In the genomic region with DNA sequence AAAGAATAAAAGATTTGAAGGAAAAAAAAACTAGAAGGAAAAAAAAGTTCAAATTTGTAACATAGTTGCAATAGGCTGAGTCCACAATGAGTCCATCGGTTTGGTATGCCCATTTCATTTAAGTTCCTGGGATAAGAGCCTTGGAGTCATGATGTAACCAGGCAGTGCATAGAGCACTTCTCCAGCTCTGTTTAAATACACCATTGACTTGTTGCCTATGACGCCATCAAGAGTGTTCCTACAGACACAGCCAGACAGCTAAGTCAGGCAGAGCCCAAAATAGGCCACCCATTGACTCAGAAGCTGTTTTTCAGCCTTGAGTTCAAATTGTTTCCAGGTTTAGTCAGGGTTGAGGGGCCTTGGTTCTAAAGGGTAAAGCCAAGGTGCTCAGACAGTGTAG, we compare ENCODE assay signal across 9 cellular contexts. TPM values are rescaled to one million over a fixed set of nuclear protein-coding genes. Genes with fewer than 3 reads are reported as not detected.
DNase-seq lines count a peak whose midpoint lies in the region; ATAC-seq and TF ChIP-seq lines count a peak whose summit lies in the region.
"Had no signal": no experiment of that assay in that cellular context is flagged by ENCODE, and none has a peak within 500 bp of the region (broad histone marks: within the 10 kb centered on the region; RNA-seq: fewer than 3 reads in every experiment).

No MANE protein-coding gene starts in this region.

- no peak overlapping the region for H3K27ac Mint-ChIP-seq in naive thymus-derived CD4-positive, alpha-beta T cell

- peaks cover 0 to 4% (median 0%) of the 10 kb centered on the region in 5 donors for H3K27me3 Mint-ChIP-seq in naive thymus-derived CD4-positive, alpha-beta T cell

- WGBS in right cardiac atrium: 54% methylated on average over 2 of the region's 2 CpGs

- H3K4me1 Mint-ChIP-seq in naive thymus-derived CD4-positive, alpha-beta T cell: peaks cover 0 to 5% (median under 1%) of the 10 kb centered on the region in 7 donors

- H3K9me3 Mint-ChIP-seq in naive thymus-derived CD4-positive, alpha-beta T cell: peaks cover 0 to 18% (median 4%) of the 10 kb centered on the region in 11 donors

- H3K36me3 Mint-ChIP-seq in naive thymus-derived CD4-positive, alpha-beta T cell: no peaks in the 10 kb centered on the region

- H3K27me3 ChIP-seq in adipocyte (replicated peaks; ENCODE audit: control insufficient read depth, insufficient read depth, low read length) (no peaks in the 10 kb centered on the region), right cardiac atrium (ENCODE audit: control insufficient read depth, insufficient read depth) (no peaks in the 10 kb centered on the region), thoracic aorta (replicated peaks; ENCODE audit: insufficient read depth) (no peaks in the 10 kb centered on the region)
- no peaks in the 10 kb centered on the region for H3K27me3 ChIP-seq in naive thymus-derived CD4-positive, alpha-beta T cell (ENCODE audit: control insufficient read depth in 2 of 2, insufficient read depth in 2 of 2, low read length in 2 of 2)

- CTCF ChIA-PET in HEK293 (lab: Yijun Ruan, JAX): interaction anchor here (0.6 to 1.7 kb wide), 6 partner anchors 15 to 139 kb away, joined by 3 to 6 read pairs (median 3); no protein-coding TSS in a partner anchor
- CTCF ChIA-PET in naive thymus-derived CD4-positive, alpha-beta T cell (lab: Charles Lee): no interaction called here

- H3K36me3 ChIP-seq in HEK293 (ENCODE audit: control insufficient read depth in 2 of 2, insufficient read depth in 1 of 2, low read length in 2 of 2) (no peaks in the 10 kb centered on the region), adipocyte (ENCODE audit: control insufficient read depth, insufficient read depth, low read length, severe bottlenecking) (peaks cover 15% of the 10 kb centered on the region), thoracic aorta (no peaks in the 10 kb centered on the region)
- no peaks in the 10 kb centered on the region for H3K36me3 ChIP-seq in naive thymus-derived CD4-positive, alpha-beta T cell (ENCODE audit: control insufficient read depth in 2 of 3, insufficient read depth in 3 of 3, low read length in 3 of 3)

- H3K9me3 ChIP-seq in HEK293 (ENCODE audit: control insufficient read depth, insufficient read depth, low read depth, low read length) (no peaks in the 10 kb centered on the region), adipocyte (ENCODE audit: control insufficient read depth, low read length) (peaks cover 8% of the 10 kb centered on the region), right cardiac atrium (ENCODE audit: control insufficient read depth, low read length) (no peaks in the 10 kb centered on the region), thoracic aorta (peaks cover 3% of the 10 kb centered on the region)
- no peaks in the 10 kb centered on the region for H3K9me3 ChIP-seq in naive thymus-derived CD4-positive, alpha-beta T cell (ENCODE audit: control insufficient read depth in 2 of 3, low read length in 3 of 3)

- ATAC-seq in right cardiac atrium (peak; percentile 46 to 77), thoracic aorta (ENCODE audit: insufficient number of reproducible peaks, low FRiP score, low read depth) (peak; percentile 96), GM21825 (IDR thresholded peaks at IDR 0.05; ENCODE audit: unreplicated experiment) (no peak)
- no peak for ATAC-seq in naive thymus-derived CD4-positive, alpha-beta T cell

- H3K27ac ChIP-seq in HEK293 (ENCODE audit: extremely low read depth, low read depth, low read length): no peak overlapping the region
- peak overlapping the region; percentile 17 for H3K27ac ChIP-seq in right cardiac atrium (ENCODE audit: low read length)
- peak overlapping the region in 1 of 2 donors; percentile 74 for H3K27ac ChIP-seq in thoracic aorta
- H3K27ac ChIP-seq in naive thymus-derived CD4-positive, alpha-beta T cell (ENCODE audit: low read depth, low read length): no peak overlapping the region

- H3K4me3 ChIP-seq in HEK293 (ENCODE audit: low read depth, low read length) (no peak overlapping the region), adipocyte (ENCODE audit: low read length) (peak overlapping the region; percentile 15), right cardiac atrium (ENCODE audit: low read length) (no peak overlapping the region), thoracic aorta (no peak overlapping the region)
- H3K4me3 ChIP-seq in naive thymus-derived CD4-positive, alpha-beta T cell (ENCODE audit: low read length): no peak overlapping the region

- POLR2A ChIA-PET in HEK293 (lab: Yijun Ruan, JAX): no interaction called here
- POLR2A ChIA-PET in naive thymus-derived CD4-positive, alpha-beta T cell (lab: Charles Lee): no interaction called here

- DNase-seq in adipocyte (ENCODE audit: low read depth) (peak; percentile 94), right cardiac atrium (no peak), thoracic aorta (ENCODE audit: low spot score) (peak; percentile 11), NOMO-1 treated with DMSO at 0.1 percent for 48 hours (lab: John Stamatoyannopoulos, UW; ENCODE audit: unreplicated experiment) (no peak)
- DNase-seq in naive thymus-derived CD4-positive, alpha-beta T cell: no peak
- DNase-seq: NCI-H446, posterior cingulate gyrus had no signal

- intact Hi-C loops in right cardiac atrium (cut with DNase I): no loop called here
- intact Hi-C loops in naive thymus-derived CD4-positive, alpha-beta T cell (cut with micrococcal nuclease): no loop called here

- H3K4me3 Mint-ChIP-seq in naive thymus-derived CD4-positive, alpha-beta T cell: no peak overlapping the region

- peak overlapping the region; percentile 33 for H3K9ac ChIP-seq in adipocyte (ENCODE audit: low read length)

- H3K4me1 ChIP-seq in HEK293 (ENCODE audit: control insufficient read depth, insufficient read depth, low read length) (peaks cover 2% of the 10 kb centered on the region), adipocyte (ENCODE audit: control insufficient read depth, insufficient read depth, low read length) (peaks cover 47% of the 10 kb centered on the region), right cardiac atrium (ENCODE audit: control insufficient read depth, insufficient read depth, low read length) (no peaks in the 10 kb centered on the region), thoracic aorta (ENCODE audit: control insufficient read depth in 1 of 2, low read depth in 2 of 2) (peaks cover 6 to 35% of the 10 kb centered on the region in 2 donors)
- H3K4me1 ChIP-seq in naive thymus-derived CD4-positive, alpha-beta T cell (ENCODE audit: control insufficient read depth in 2 of 2, insufficient read depth in 2 of 2, low read length in 2 of 2): no peaks in the 10 kb centered on the region

- TF ChIP-seq CTCF in HEK293 (tag by site-specific recombination; IDR thresholded peaks at IDR 0.05) (no peak), thoracic aorta (IDR thresholded peaks at IDR 0.05) (no peak)

TF ChIP-seq in HEK293, 187 proteins besides CTCF, POLR2A, EP300 and RAD21:
- TF ChIP-seq ZNF701 (tag by site-specific recombination; IDR thresholded peaks at IDR 0.05): no peak
- TF ChIP-seq ZNF155 (tag by site-specific recombination; IDR thresholded peaks at IDR 0.05): no peak
- 0 out of 2 replicates have a peak, but pooled peaks have one; percentile 22 for TF ChIP-seq SCRT2 (tag by site-specific recombination; IDR thresholded peaks at IDR 0.05)

RNA-seq across cellular contexts. Expression of a gene that starts 44.9 kb away (rescaled TPM):
- 10 to 100 TPM; 18.6 to 22.8 (median 18.9) TPM for total RNA-seq in right cardiac atrium
- 7.8 TPM for polyA plus RNA-seq in right cardiac atrium
- total RNA-seq in thoracic aorta: 10 to 100 TPM; 20.3 to 21.3 TPM
- total RNA-seq in naive thymus-derived CD4-positive, alpha-beta T cell: 1 to 10 TPM; 1.8 to 4.6 (median 4.2) TPM
- polyA plus RNA-seq in naive thymus-derived CD4-positive, alpha-beta T cell: 1 to 10 TPM in 1 of 2 donors, under 1 TPM in 1; 0.52 to 1.4 TPM

Comparison
In these comparisons a context has a peak if more than half of its experiments do, and no peak if none do; other contexts are left out.
1. DNase-seq: peak in adipocyte (single experiment) and thoracic aorta (single experiment); none in right cardiac atrium (0 of 3), naive thymus-derived CD4-positive, alpha-beta T cell (0 of 9) and NOMO-1 treated with DMSO at 0.1 percent for 48 hours (single experiment).
2. ATAC-seq: peak in right cardiac atrium (2 of 2) and thoracic aorta (single experiment); none in naive thymus-derived CD4-positive, alpha-beta T cell (single experiment) and GM21825 (single experiment).